ENCODE assay signal across 1 cellular context in the genomic region with DNA sequence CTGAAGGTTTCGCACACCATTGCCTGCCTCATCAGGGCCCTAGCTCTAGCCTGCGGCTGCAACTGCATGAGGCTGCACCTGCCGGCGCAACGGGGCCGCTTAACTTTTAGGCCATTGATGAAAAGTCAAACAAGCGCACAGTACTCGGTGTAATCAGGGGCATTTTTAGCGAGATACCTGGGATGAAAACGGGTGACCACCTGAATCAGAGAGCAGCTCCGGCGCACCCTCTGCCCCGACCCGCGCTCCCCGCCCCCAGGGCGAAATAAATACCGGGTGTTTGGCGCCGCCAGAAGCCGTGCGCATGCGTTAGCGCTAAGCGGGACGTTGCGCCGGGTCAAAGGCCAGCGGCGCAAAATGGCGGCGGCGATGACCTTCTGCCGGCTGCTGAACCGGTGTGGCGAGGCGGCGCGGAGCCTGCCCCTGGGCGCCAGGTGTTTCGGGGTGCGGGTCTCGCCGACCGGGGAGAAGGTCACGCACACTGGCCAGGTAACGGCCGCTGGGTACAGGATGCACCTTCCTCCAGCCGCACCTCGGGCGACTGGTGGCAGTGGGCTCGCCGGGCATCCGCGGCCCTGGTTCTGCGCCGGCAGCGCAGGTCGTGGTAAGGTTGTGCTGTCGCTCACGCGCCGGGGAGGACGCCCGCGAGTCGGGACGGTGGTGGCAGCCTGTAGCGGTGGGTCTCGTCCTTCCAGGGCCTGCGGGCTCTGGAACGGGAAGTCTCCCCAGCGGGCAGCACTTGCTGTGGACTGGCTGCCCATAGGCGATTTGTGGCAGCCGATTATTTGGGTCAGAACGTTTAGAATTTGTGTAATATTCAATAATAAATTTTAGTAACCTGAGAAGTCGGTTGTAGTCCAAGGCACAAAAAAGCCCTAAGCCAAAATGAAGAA.
TF ChIP-seq lines count a peak whose summit lies in the region.

A gene (plus strand): TSS at position 347 of the 893 bp plus-strand sequence. CDS start 11 bp downstream, at position 358.

TF ChIP-seq in K562, 482 proteins besides CTCF, POLR2A, EP300 and RAD21 (continued from another document and continues in another):
- TF ChIP-seq, protein P1, sequence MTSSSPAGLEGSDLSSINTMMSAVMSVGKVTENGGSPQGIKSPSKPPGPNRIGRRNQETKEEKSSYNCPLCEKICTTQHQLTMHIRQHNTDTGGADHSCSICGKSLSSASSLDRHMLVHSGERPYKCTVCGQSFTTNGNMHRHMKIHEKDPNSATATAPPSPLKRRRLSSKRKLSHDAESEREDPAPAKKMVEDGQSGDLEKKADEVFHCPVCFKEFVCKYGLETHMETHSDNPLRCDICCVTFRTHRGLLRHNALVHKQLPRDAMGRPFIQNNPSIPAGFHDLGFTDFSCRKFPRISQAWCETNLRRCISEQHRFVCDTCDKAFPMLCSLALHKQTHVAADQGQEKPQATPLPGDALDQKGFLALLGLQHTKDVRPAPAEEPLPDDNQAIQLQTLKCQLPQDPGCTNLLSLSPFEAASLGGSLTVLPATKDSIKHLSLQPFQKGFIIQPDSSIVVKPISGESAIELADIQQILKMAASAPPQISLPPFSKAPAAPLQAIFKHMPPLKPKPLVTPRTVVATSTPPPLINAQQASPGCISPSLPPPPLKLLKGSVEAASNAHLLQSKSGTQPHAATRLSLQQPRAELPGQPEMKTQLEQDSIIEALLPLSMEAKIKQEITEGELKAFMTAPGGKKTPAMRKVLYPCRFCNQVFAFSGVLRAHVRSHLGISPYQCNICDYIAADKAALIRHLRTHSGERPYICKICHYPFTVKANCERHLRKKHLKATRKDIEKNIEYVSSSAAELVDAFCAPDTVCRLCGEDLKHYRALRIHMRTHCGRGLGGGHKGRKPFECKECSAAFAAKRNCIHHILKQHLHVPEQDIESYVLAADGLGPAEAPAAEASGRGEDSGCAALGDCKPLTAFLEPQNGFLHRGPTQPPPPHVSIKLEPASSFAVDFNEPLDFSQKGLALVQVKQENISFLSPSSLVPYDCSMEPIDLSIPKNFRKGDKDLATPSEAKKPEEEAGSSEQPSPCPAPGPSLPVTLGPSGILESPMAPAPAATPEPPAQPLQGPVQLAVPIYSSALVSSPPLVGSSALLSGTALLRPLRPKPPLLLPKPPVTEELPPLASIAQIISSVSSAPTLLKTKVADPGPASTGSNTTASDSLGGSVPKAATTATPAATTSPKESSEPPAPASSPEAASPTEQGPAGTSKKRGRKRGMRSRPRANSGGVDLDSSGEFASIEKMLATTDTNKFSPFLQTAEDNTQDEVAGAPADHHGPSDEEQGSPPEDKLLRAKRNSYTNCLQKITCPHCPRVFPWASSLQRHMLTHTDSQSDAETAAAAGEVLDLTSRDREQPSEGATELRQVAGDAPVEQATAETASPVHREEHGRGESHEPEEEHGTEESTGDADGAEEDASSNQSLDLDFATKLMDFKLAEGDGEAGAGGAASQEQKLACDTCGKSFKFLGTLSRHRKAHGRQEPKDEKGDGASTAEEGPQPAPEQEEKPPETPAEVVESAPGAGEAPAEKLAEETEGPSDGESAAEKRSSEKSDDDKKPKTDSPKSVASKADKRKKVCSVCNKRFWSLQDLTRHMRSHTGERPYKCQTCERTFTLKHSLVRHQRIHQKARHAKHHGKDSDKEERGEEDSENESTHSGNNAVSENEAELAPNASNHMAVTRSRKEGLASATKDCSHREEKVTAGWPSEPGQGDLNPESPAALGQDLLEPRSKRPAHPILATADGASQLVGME (CRISPR knock-in tag; IDR thresholded peaks at IDR 0.05): no peak
- TF ChIP-seq, protein P2, sequence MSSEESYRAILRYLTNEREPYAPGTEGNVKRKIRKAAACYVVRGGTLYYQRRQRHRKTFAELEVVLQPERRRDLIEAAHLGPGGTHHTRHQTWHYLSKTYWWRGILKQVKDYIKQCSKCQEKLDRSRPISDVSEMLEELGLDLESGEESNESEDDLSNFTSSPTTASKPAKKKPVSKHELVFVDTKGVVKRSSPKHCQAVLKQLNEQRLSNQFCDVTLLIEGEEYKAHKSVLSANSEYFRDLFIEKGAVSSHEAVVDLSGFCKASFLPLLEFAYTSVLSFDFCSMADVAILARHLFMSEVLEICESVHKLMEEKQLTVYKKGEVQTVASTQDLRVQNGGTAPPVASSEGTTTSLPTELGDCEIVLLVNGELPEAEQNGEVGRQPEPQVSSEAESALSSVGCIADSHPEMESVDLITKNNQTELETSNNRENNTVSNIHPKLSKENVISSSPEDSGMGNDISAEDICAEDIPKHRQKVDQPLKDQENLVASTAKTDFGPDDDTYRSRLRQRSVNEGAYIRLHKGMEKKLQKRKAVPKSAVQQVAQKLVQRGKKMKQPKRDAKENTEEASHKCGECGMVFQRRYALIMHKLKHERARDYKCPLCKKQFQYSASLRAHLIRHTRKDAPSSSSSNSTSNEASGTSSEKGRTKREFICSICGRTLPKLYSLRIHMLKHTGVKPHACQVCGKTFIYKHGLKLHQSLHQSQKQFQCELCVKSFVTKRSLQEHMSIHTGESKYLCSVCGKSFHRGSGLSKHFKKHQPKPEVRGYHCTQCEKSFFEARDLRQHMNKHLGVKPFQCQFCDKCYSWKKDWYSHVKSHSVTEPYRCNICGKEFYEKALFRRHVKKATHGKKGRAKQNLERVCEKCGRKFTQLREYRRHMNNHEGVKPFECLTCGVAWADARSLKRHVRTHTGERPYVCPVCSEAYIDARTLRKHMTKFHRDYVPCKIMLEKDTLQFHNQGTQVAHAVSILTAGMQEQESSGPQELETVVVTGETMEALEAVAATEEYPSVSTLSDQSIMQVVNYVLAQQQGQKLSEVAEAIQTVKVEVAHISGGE (CRISPR knock-in tag; IDR thresholded peaks at IDR 0.05): no peak; a peak in 1 of 6 replicates
- TF ChIP-seq NFE2L1 (tag; IDR thresholded peaks at IDR 0.05; ENCODE audit: borderline replicate concordance, low read depth) (no peak), CHD4 (IDR thresholded peaks at IDR 0.05; ENCODE audit: insufficient read depth, insufficient replicate concordance, low read depth, low read length, poor library complexity, severe bottlenecking) (no peak), BCOR (IDR thresholded peaks at IDR 0.05) (no peak; the same call in 1 of the 2 replicates), POLR2B (IDR thresholded peaks at IDR 0.05; ENCODE audit: low read depth, partially characterized antibody) (peak; percentile 82), DMBX1 (CRISPR knock-in tag; IDR thresholded peaks at IDR 0.05; ENCODE audit: borderline replicate concordance) (no peak), ETV1 (tag; conservative IDR thresholded peaks at IDR 0.05; ENCODE audit: low read depth) (no peak), ZNF184 (CRISPR knock-in tag; IDR thresholded peaks at IDR 0.05) (no peak), BDP1 (IDR thresholded peaks at IDR 0.05; ENCODE audit: insufficient read depth, insufficient read length) (no peak), SREBF1 (IDR thresholded peaks at IDR 0.05; ENCODE audit: borderline replicate concordance, low read depth, low read length) (no peak), HNRNPK (IDR thresholded peaks at IDR 0.05; ENCODE audit: low read depth, low read length, poor library complexity, severe bottlenecking) (no peak), ZBTB1 (CRISPR knock-in tag; IDR thresholded peaks at IDR 0.05; ENCODE audit: borderline replicate concordance, low read depth) (no peak), FOXP1 (CRISPR knock-in tag; IDR thresholded peaks at IDR 0.05) (no peak), KAT8 (IDR thresholded peaks at IDR 0.05; ENCODE audit: low read depth) (peak; percentile 62; the same call in 1 of the 2 replicates), HMGN3 (IDR thresholded peaks at IDR 0.05; ENCODE audit: borderline replicate concordance, extremely low read depth, insufficient read length, low read depth, low read length) (peak; percentile 83), MTA1 (IDR thresholded peaks at IDR 0.05; ENCODE audit: borderline replicate concordance) (no peak), NELFE (IDR thresholded peaks at IDR 0.05; ENCODE audit: insufficient read depth, insufficient read length) (no peak), CBX5 (IDR thresholded peaks at IDR 0.05; ENCODE audit: borderline replicate concordance, low read depth) (no peak), RBBP5 (IDR thresholded peaks at IDR 0.05; ENCODE audit: borderline replicate concordance, insufficient read depth, low read length, poor library complexity, severe bottlenecking) (peak; percentile 98), POLR3A (IDR thresholded peaks at IDR 0.05; ENCODE audit: borderline replicate concordance, extremely low read depth, insufficient read depth, insufficient read length) (no peak), ZNF551 (CRISPR knock-in tag; IDR thresholded peaks at IDR 0.05) (no peak), PHB (CRISPR knock-in tag; IDR thresholded peaks at IDR 0.05) (0 out of 2 replicates have a peak, but pooled peaks have one; percentile 28), ZNF175 (CRISPR knock-in tag; IDR thresholded peaks at IDR 0.05; ENCODE audit: low read depth) (no peak), ZNF212 (CRISPR knock-in tag; IDR thresholded peaks at IDR 0.05) (no peak), SRSF3 (IDR thresholded peaks at IDR 0.05; ENCODE audit: insufficient read depth, low read length) (0 out of 2 replicates have a peak, but pooled peaks have one; percentile 75), ILF3 (IDR thresholded peaks at IDR 0.05; ENCODE audit: borderline replicate concordance) (no peak), RBM14 (IDR thresholded peaks at IDR 0.05; ENCODE audit: borderline replicate concordance, insufficient read depth, low read depth, low read length) (0 out of 2 replicates have a peak, but pooled peaks have one; percentile 29), CCAR2 (IDR thresholded peaks at IDR 0.05; ENCODE audit: low read depth, low read length) (no peak), CEBPB (tag; IDR thresholded peaks at IDR 0.05) (no peak), ZNF41 (CRISPR knock-in tag; conservative IDR thresholded peaks at IDR 0.05) (no peak), ZNF507 (tag; conservative IDR thresholded peaks at IDR 0.05) (no peak), RBM15 (IDR thresholded peaks at IDR 0.05; ENCODE audit: insufficient read depth, low read length) (no peak), JUNB (CRISPR knock-in tag; conservative IDR thresholded peaks at IDR 0.05) (no peak)
- TF ChIP-seq, protein P3, sequence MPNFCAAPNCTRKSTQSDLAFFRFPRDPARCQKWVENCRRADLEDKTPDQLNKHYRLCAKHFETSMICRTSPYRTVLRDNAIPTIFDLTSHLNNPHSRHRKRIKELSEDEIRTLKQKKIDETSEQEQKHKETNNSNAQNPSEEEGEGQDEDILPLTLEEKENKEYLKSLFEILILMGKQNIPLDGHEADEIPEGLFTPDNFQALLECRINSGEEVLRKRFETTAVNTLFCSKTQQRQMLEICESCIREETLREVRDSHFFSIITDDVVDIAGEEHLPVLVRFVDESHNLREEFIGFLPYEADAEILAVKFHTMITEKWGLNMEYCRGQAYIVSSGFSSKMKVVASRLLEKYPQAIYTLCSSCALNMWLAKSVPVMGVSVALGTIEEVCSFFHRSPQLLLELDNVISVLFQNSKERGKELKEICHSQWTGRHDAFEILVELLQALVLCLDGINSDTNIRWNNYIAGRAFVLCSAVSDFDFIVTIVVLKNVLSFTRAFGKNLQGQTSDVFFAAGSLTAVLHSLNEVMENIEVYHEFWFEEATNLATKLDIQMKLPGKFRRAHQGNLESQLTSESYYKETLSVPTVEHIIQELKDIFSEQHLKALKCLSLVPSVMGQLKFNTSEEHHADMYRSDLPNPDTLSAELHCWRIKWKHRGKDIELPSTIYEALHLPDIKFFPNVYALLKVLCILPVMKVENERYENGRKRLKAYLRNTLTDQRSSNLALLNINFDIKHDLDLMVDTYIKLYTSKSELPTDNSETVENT (CRISPR knock-in tag; IDR thresholded peaks at IDR 0.05): peak; percentile 86; the same call in 1 of the 2 replicates
- TF ChIP-seq, protein P4, sequence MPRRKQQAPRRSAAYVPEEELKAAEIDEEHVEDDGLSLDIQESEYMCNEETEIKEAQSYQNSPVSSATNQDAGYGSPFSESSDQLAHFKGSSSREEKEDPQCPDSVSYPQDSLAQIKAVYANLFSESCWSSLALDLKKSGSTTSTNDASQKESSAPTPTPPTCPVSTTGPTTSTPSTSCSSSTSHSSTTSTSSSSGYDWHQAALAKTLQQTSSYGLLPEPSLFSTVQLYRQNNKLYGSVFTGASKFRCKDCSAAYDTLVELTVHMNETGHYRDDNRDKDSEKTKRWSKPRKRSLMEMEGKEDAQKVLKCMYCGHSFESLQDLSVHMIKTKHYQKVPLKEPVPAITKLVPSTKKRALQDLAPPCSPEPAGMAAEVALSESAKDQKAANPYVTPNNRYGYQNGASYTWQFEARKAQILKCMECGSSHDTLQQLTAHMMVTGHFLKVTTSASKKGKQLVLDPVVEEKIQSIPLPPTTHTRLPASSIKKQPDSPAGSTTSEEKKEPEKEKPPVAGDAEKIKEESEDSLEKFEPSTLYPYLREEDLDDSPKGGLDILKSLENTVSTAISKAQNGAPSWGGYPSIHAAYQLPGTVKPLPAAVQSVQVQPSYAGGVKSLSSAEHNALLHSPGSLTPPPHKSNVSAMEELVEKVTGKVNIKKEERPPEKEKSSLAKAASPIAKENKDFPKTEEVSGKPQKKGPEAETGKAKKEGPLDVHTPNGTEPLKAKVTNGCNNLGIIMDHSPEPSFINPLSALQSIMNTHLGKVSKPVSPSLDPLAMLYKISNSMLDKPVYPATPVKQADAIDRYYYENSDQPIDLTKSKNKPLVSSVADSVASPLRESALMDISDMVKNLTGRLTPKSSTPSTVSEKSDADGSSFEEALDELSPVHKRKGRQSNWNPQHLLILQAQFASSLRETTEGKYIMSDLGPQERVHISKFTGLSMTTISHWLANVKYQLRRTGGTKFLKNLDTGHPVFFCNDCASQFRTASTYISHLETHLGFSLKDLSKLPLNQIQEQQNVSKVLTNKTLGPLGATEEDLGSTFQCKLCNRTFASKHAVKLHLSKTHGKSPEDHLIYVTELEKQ (CRISPR knock-in tag; IDR thresholded peaks at IDR 0.05): no peak
- TF ChIP-seq, protein P5, sequence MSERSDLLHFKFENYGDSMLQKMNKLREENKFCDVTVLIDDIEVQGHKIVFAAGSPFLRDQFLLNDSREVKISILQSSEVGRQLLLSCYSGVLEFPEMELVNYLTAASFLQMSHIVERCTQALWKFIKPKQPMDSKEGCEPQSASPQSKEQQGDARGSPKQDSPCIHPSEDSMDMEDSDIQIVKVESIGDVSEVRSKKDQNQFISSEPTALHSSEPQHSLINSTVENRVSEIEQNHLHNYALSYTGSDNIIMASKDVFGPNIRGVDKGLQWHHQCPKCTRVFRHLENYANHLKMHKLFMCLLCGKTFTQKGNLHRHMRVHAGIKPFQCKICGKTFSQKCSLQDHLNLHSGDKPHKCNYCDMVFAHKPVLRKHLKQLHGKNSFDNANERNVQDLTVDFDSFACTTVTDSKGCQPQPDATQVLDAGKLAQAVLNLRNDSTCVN (CRISPR knock-in tag; IDR thresholded peaks at IDR 0.05): no peak
- TF ChIP-seq, protein P6, sequence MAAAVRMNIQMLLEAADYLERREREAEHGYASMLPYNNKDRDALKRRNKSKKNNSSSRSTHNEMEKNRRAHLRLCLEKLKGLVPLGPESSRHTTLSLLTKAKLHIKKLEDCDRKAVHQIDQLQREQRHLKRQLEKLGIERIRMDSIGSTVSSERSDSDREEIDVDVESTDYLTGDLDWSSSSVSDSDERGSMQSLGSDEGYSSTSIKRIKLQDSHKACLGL (CRISPR knock-in tag; IDR thresholded peaks at IDR 0.05; ENCODE audit: borderline replicate concordance, poor library complexity, severe bottlenecking): peak; percentile 39
- TF ChIP-seq, protein P7, sequence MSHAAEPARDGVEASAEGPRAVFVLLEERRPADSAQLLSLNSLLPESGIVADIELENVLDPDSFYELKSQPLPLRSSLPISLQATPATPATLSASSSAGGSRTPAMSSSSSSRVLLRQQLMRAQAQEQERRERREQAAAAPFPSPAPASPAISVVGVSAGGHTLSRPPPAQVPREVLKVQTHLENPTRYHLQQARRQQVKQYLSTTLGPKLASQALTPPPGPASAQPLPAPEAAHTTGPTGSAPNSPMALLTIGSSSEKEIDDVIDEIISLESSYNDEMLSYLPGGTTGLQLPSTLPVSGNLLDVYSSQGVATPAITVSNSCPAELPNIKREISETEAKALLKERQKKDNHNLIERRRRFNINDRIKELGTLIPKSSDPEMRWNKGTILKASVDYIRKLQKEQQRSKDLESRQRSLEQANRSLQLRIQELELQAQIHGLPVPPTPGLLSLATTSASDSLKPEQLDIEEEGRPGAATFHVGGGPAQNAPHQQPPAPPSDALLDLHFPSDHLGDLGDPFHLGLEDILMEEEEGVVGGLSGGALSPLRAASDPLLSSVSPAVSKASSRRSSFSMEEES (CRISPR knock-in tag; IDR thresholded peaks at IDR 0.05): no peak
